Comparison of ENCODE assay signal across 9 cellular contexts in genomic region chr17:4583796-4584124, GRCh38. TPM values are rescaled to one million over a fixed set of nuclear protein-coding genes. Genes with fewer than 3 reads are reported as not detected.
DNase-seq lines count a peak whose midpoint lies in the region; ATAC-seq and TF ChIP-seq lines count a peak whose summit lies in the region.
"Had no signal": no experiment of that assay in that cellular context is flagged by ENCODE, and none has a peak within 500 bp of the region (broad histone marks: within the 10 kb centered on the region; RNA-seq: fewer than 3 reads in every experiment).

No MANE protein-coding gene starts in this region.

- H3K9me3 Mint-ChIP-seq in activated naive CD4-positive, alpha-beta T cell treated with anti-CD3 and anti-CD28 coated beads, Interleukin-2, amount 10 ng/mL, durations not matched to agents 7 days and 5 days = no peaks in the 10 kb centered on the region

- CTCF ChIA-PET in activated naive CD4-positive, alpha-beta T cell treated with anti-CD3 and anti-CD28 coated beads, Interleukin-2, amount 10 ng/mL, durations not matched to agents 7 days and 5 days (lab: Charles Lee) = no interaction called here

- no peaks in the 10 kb centered on the region for H3K9me3 ChIP-seq in heart right ventricle

- TF ChIP-seq CTCF in WI38 (IDR thresholded peaks at IDR 0.05; ENCODE audit: low read depth, low read length) (peak; percentile 11; the same call in 1 of the 2 replicates), heart right ventricle (IDR thresholded peaks at IDR 0.05) (peak; percentile 11 to 55 (median 46))

- ATAC-seq in heart right ventricle = peak; percentile 60 to 74 (median 70)

- H3K4me3 Mint-ChIP-seq in activated naive CD4-positive, alpha-beta T cell treated with anti-CD3 and anti-CD28 coated beads, Interleukin-2, amount 10 ng/mL, durations not matched to agents 7 days and 5 days = peak overlapping the region; percentile 55

- H3K27ac ChIP-seq in heart right ventricle (peak overlapping the region; percentile 34 to 88 (median 78)), rectal smooth muscle tissue (ENCODE audit: low read depth, low read length) (no peak overlapping the region)

- 13 to 22% methylated on average over 15 of the region's 15 CpGs for WGBS in heart right ventricle, 2 donors

- no peak overlapping the region for H3K4me3 ChIP-seq in WI38 (ENCODE audit: low read depth, low read length)
- H3K4me3 ChIP-seq in heart right ventricle = peak overlapping the region; percentile 7 to 70 (median 60)
- peak overlapping the region; percentile 55 for H3K4me3 ChIP-seq in rectal smooth muscle tissue (ENCODE audit: low read length)

- no peaks in the 10 kb centered on the region for H3K36me3 Mint-ChIP-seq in activated naive CD4-positive, alpha-beta T cell treated with anti-CD3 and anti-CD28 coated beads, Interleukin-2, amount 10 ng/mL, durations not matched to agents 7 days and 5 days

- no peak overlapping the region for H3K27ac Mint-ChIP-seq in activated naive CD4-positive, alpha-beta T cell treated with anti-CD3 and anti-CD28 coated beads, Interleukin-2, amount 10 ng/mL, durations not matched to agents 7 days and 5 days

- peaks cover 7% of the 10 kb centered on the region for H3K4me1 Mint-ChIP-seq in activated naive CD4-positive, alpha-beta T cell treated with anti-CD3 and anti-CD28 coated beads, Interleukin-2, amount 10 ng/mL, durations not matched to agents 7 days and 5 days

- peak; percentile 40 for DNase-seq in activated naive CD4-positive, alpha-beta T cell treated with anti-CD3 and anti-CD28 coated beads, Interleukin-2, amount 10 ng/mL, durations not matched to agents 7 days and 5 days
- no peak for DNase-seq in activated naive CD4-positive, alpha-beta T cell treated with Interleukin-2 at 50 U/mL for 16 hours
- DNase-seq in heart right ventricle (peak in 1 of 2 donors; percentile 47), hippocampal formation (lab: John Stamatoyannopoulos, UW) (no peak), SHP77 treated with DMSO at 0.1 percent for 48 hours (lab: John Stamatoyannopoulos, UW) (no peak), cerebellar nuclear complex (lab: John Stamatoyannopoulos, UW) (no peak)

- H3K36me3 ChIP-seq in heart right ventricle = no peaks in the 10 kb centered on the region
- H3K36me3 ChIP-seq in rectal smooth muscle tissue (ENCODE audit: control insufficient read depth, insufficient read depth, low read length) = no peaks in the 10 kb centered on the region

- peaks cover 66% of the 10 kb centered on the region for H3K27me3 Mint-ChIP-seq in activated naive CD4-positive, alpha-beta T cell treated with anti-CD3 and anti-CD28 coated beads, Interleukin-2, amount 10 ng/mL, durations not matched to agents 7 days and 5 days

- H3K4me1 ChIP-seq in heart right ventricle (peaks cover 13 to 57% (median 35%) of the 10 kb centered on the region in 9 donors), rectal smooth muscle tissue (ENCODE audit: control insufficient read depth, insufficient read depth, low read length) (no peaks in the 10 kb centered on the region)

- peaks cover 0 to 48% (median 23%) of the 10 kb centered on the region in 7 donors for H3K27me3 ChIP-seq in heart right ventricle
- peaks cover 15% of the 10 kb centered on the region for H3K27me3 ChIP-seq in rectal smooth muscle tissue (ENCODE audit: control insufficient read depth, insufficient read depth, low read length)

- no peak overlapping the region for H3K9ac ChIP-seq in rectal smooth muscle tissue (ENCODE audit: low read length)

- intact Hi-C loops in heart right ventricle (cut with DNase I) = loop anchor here in 1 of 10 donors (5.0 kb wide), 1 partner anchor 44 kb away; no protein-coding TSS in a partner anchor

RNA-seq across cellular contexts. Expression of gene SMTNL2, which starts 0.6 kb away (rescaled TPM):
- 10 to 100 TPM in 9 of 10 donors, 1 to 10 TPM in 1; 7.8 to 84.1 (median 23.4) TPM for total RNA-seq in heart right ventricle
- 10 to 100 TPM in 1 of 2 donors, 1 to 10 TPM in 1; 2.7 to 11.8 TPM for polyA plus RNA-seq in heart right ventricle
- total RNA-seq: bronchial epithelial cell had no signal

RNA-seq across cellular contexts. Expression of gene GGT6, which starts 23.4 kb away (rescaled TPM):
- total RNA-seq in heart right ventricle = under 1 TPM in 4 of 10 donors, not detected in 6; 0.08 to 0.19 (median 0.12) TPM
- under 1 TPM; 0.03 to 0.15 TPM for polyA plus RNA-seq in heart right ventricle

RNA-seq across cellular contexts. Expression of gene MYBBP1A, which starts 28.6 kb away (rescaled TPM):
- 10 to 100 TPM; 18.7 to 30.3 (median 21.7) TPM for total RNA-seq in heart right ventricle
- polyA plus RNA-seq in heart right ventricle = 10 to 100 TPM; 25.4 to 25.7 TPM

RNA-seq across cellular contexts. Expression of gene ALOX15, which starts 57.7 kb away (rescaled TPM):
- 1 to 10 TPM in 1 of 10 donors, under 1 TPM in 6, not detected in 3; 0.11 to 1.3 (median 0.16) TPM for total RNA-seq in heart right ventricle
- polyA plus RNA-seq in heart right ventricle = not detected
- total RNA-seq: bronchial epithelial cell had no signal
